Comparison of ENCODE assay signal across 20 cellular contexts in genomic region chr6:165829376-165829775, GRCh38.
"Had no signal": no experiment of that assay in that cellular context is flagged by ENCODE, and none has a peak within 500 bp of the region (broad histone marks: within the 10 kb centered on the region; RNA-seq: fewer than 3 reads in every experiment).

No MANE protein-coding gene starts in this region.

- ATAC-seq: foreskin keratinocyte, gastroesophageal sphincter, heart left ventricle, left cardiac atrium, left lung, left ventricle myocardium superior, lower lobe of right lung had no signal

- DNase-seq: colonic mucosa; dermis blood vessel endothelial cell; dorsolateral prefrontal cortex; effector CD4-positive, alpha-beta T cell; effector memory CD4-positive, alpha-beta T cell; foreskin keratinocyte; heart left ventricle; immature natural killer cell; left cardiac atrium; left lung; left ventricle myocardium superior; lower lobe of right lung; mesenchymal stem cell; midbrain had no signal

- H3K4me3 ChIP-seq: colonic mucosa, esophagus muscularis mucosa, gastroesophageal sphincter, heart left ventricle, hepatocyte, left lung, lower lobe of right lung had no signal

- FAIRE-seq: endothelial cell of umbilical vein, frontal cortex, keratinocyte had no signal

- H3K27me3 ChIP-seq: colonic mucosa, foreskin keratinocyte, gastroesophageal sphincter, hepatocyte had no signal

- H3K36me3 ChIP-seq: colonic mucosa, esophagus muscularis mucosa, gastroesophageal sphincter, heart left ventricle, left lung, lower lobe of right lung had no signal
